9 cellular contexts compared by ENCODE assay signal in genomic region chr1:155079487-155080249, GRCh38. TPM values are rescaled to one million over a fixed set of nuclear protein-coding genes. Genes with fewer than 3 reads are reported as not detected.
DNase-seq lines count a peak whose midpoint lies in the region; ATAC-seq, FAIRE-seq and TF ChIP-seq lines count a peak whose summit lies in the region.
"Had no signal": no experiment of that assay in that cellular context is flagged by ENCODE, and none has a peak within 500 bp of the region (broad histone marks: within the 10 kb centered on the region; RNA-seq: fewer than 3 reads in every experiment).

No MANE protein-coding gene starts in this region.

- TF ChIP-seq RAD21 in SK-N-SH (IDR thresholded peaks at IDR 0.05; ENCODE audit: low read length) = no peak

- TF ChIP-seq EP300 in SK-N-SH (IDR thresholded peaks at IDR 0.05; ENCODE audit: borderline replicate concordance in 1 of 2, low read depth in 1 of 2, low read length in 1 of 2) = no peak

- H2AFZ ChIP-seq in SK-N-SH (ENCODE audit: low read depth) = no peak overlapping the region

- peaks cover 40 to 48% of the 10 kb centered on the region in 2 donors for H3K27me3 Mint-ChIP-seq in stimulated activated naive B cell treated with anti-CD40 and anti-IgM and Interleukin-4, amounts not matched to agents 10 μg/mL and 1 μg/mL and 100 μg/mL, for 72 hours

- H3K27ac ChIP-seq in SK-N-SH (ENCODE audit: low read depth in 2 of 2, low read length in 1 of 2) (peak overlapping the region in 1 of 2 experiments; percentile 71; a peak in 1 of 4 replicates), right cardiac atrium (ENCODE audit: low read length) (no peak overlapping the region)

- H3K4me1 Mint-ChIP-seq in stimulated activated naive B cell treated with anti-CD40 and anti-IgM and Interleukin-4, amounts not matched to agents 10 μg/mL and 1 μg/mL and 100 μg/mL, for 72 hours = peaks cover 40 to 67% of the 10 kb centered on the region in 2 donors

- H3K9me3 ChIP-seq in SK-N-SH (no peaks in the 10 kb centered on the region), right cardiac atrium (ENCODE audit: control insufficient read depth, low read length) (no peaks in the 10 kb centered on the region)

- H3K9me3 Mint-ChIP-seq in stimulated activated naive B cell treated with anti-CD40 and anti-IgM and Interleukin-4, amounts not matched to agents 10 μg/mL and 1 μg/mL and 100 μg/mL, for 72 hours = no peaks in the 10 kb centered on the region

- no peaks in the 10 kb centered on the region for H3K36me3 ChIP-seq in SK-N-SH (replicated peaks in 1 of 2; ENCODE audit: control insufficient read depth in 1 of 2, insufficient read depth in 2 of 2, low read length in 1 of 2)

- 1% methylated on average over 36 of the region's 58 CpGs for WGBS in SK-N-SH (ENCODE audit: low lambda C conversion rate)
- WGBS in right cardiac atrium = under 1% methylated on average over 58 of the region's 58 CpGs

- H3F3A ChIP-seq in SK-N-SH (replicated peaks; ENCODE audit: insufficient read depth) = peaks cover 10% of the 10 kb centered on the region

- H3K27me3 ChIP-seq in SK-N-SH (ENCODE audit: insufficient read depth) (peaks cover 23% of the 10 kb centered on the region), right cardiac atrium (ENCODE audit: control insufficient read depth, insufficient read depth) (no peaks in the 10 kb centered on the region)

- no peak overlapping the region for H3K9ac ChIP-seq in SK-N-SH

- CTCF ChIA-PET in SK-N-SH (lab: Yijun Ruan, JAX) = interaction anchor here (1.0 to 29.9 kb wide), 14 partner anchors 11 to 117 kb away, joined by 3 to 573 read pairs (median 4); partner anchors contain the start of genes ADAM15, DCST1, DCST2 and EFNA4

- TF ChIP-seq CTCF in SK-N-SH (IDR thresholded peaks at IDR 0.05) = no peak

- peaks cover 21 to 23% of the 10 kb centered on the region in 2 experiments; a peak in 3 of 4 replicates for H3K4me1 ChIP-seq in SK-N-SH (ENCODE audit: control insufficient read depth in 1 of 2, insufficient read depth in 2 of 2, low read depth in 1 of 2, low read length in 1 of 2)
- peaks cover 3% of the 10 kb centered on the region for H3K4me1 ChIP-seq in right cardiac atrium (ENCODE audit: control insufficient read depth, insufficient read depth, low read length)

- FAIRE-seq in H54 (lab: Jason Lieb, UNC) = no peak

- no peaks in the 10 kb centered on the region for H3K79me2 ChIP-seq in SK-N-SH (ENCODE audit: insufficient read depth)

- peak overlapping the region; percentile 87 for H3K4me2 ChIP-seq in SK-N-SH

- peaks cover 0 to 1% of the 10 kb centered on the region in 2 donors for H3K36me3 Mint-ChIP-seq in stimulated activated naive B cell treated with anti-CD40 and anti-IgM and Interleukin-4, amounts not matched to agents 10 μg/mL and 1 μg/mL and 100 μg/mL, for 72 hours

- no peak for TF ChIP-seq POLR2A in H54 (IDR thresholded peaks at IDR 0.05; ENCODE audit: low read depth, low read length)

- intact Hi-C loops in right cardiac atrium (cut with DNase I) = loop anchor here in 2 of 4 donors (5.0 to 10.0 kb wide), 2 partner anchors 32 to 525 kb away; partner anchors contain the start of gene UBE2Q1 (in 1 of the 2)

- peak overlapping the region; percentile 81 for H3K4me3 Mint-ChIP-seq in stimulated activated naive B cell treated with anti-CD40 and anti-IgM and Interleukin-4, amounts not matched to agents 10 μg/mL and 1 μg/mL and 100 μg/mL, for 72 hours

- no peaks in the 10 kb centered on the region for H3K9me2 ChIP-seq in SK-N-SH

- POLR2A ChIA-PET in SK-N-SH (lab: Yijun Ruan, JAX) = interaction anchor here (0.5 to 1.9 kb wide), 6 partner anchors 10 to 115 kb away, joined by 3 to 8 read pairs (median 4); partner anchors contain the start of gene ADAM15

- no peaks in the 10 kb centered on the region for H4K20me1 ChIP-seq in SK-N-SH (ENCODE audit: insufficient read depth)

- peak overlapping the region; percentile 55 to 62 for H3K4me3 ChIP-seq in SK-N-SH (ENCODE audit: low read depth in 2 of 2, low read length in 1 of 2)
- peak overlapping the region; percentile 1 for H3K4me3 ChIP-seq in right cardiac atrium (ENCODE audit: low read length)

- DNase-seq in activated CD8-positive, alpha-beta memory T cell treated with anti-CD3 and anti-CD28 coated beads, Interleukin-2, amount 50 U/mL, for 4 hours = peak; percentile 35
- DNase-seq in activated CD8-positive, alpha-beta memory T cell treated with anti-CD3 and anti-CD28 coated beads for 24 hours = no peak
- DNase-seq in SK-N-SH (peak; percentile 75), right cardiac atrium (peak in 2 of 3 donors; percentile 70 to 73), H54 (ENCODE audit: insufficient read length, low spot score) (no peak), HT-29 (ENCODE audit: low spot score) (no peak), glomerular visceral epithelial cell (ENCODE audit: extremely low spot score) (no peak)
- no peak for DNase-seq in stimulated activated naive B cell treated with anti-CD40 and anti-IgM and Interleukin-4, amounts not matched to agents 10 μg/mL and 1 μg/mL and 100 μg/mL, for 72 hours

- no peak for ATAC-seq in right cardiac atrium
- no peak for ATAC-seq in stimulated activated naive B cell treated with anti-CD40 and anti-IgM and Interleukin-4, amounts not matched to agents 10 μg/mL and 1 μg/mL and 100 μg/mL, for 72 hours (replicated peaks)

- H3K27ac Mint-ChIP-seq in stimulated activated naive B cell treated with anti-CD40 and anti-IgM and Interleukin-4, amounts not matched to agents 10 μg/mL and 1 μg/mL and 100 μg/mL, for 72 hours = peak overlapping the region; percentile 60

TF ChIP-seq in SK-N-SH, 30 proteins besides CTCF, POLR2A, EP300 and RAD21:
- TF ChIP-seq GATA2 (CRISPR knock-in tag; IDR thresholded peaks at IDR 0.05) = no peak
- peak; percentile 71; the same call in 1 of the 2 replicates for TF ChIP-seq MXI1 (IDR thresholded peaks at IDR 0.05; ENCODE audit: low read depth, low read length)
- TF ChIP-seq USF1 (IDR thresholded peaks at IDR 0.05; ENCODE audit: borderline replicate concordance, low read depth) = no peak
- no peak for TF ChIP-seq NRF1 (IDR thresholded peaks at IDR 0.05; ENCODE audit: low read depth, low read length)
- 0 out of 2 replicates have a peak, but pooled peaks have one; percentile 46 for TF ChIP-seq EZH2phosphoT487 (IDR thresholded peaks at IDR 0.05; ENCODE audit: borderline replicate concordance, low read depth)

RNA-seq across cellular contexts. Expression of gene EFNA3, which starts 1.0 kb away (rescaled TPM):
- polyA plus RNA-seq in SK-N-SH (2012; rRNA removed) (5.5 and 6.0 TPM in 2 replicates), right cardiac atrium (1.1 TPM)
- polyA plus RNA-seq in SK-N-SH (2012; cell fraction: cytosol; rRNA removed) = 3.2 and 4.5 TPM in 2 replicates
- polyA plus RNA-seq in SK-N-SH (2012; cell fraction: nucleus; rRNA removed) = 4.0 and 4.7 TPM in 2 replicates
- total RNA-seq in right cardiac atrium = 1 to 10 TPM in 3 of 4 donors, under 1 TPM in 1; 0.78 to 1.9 (median 1.2) TPM
- total RNA-seq in HT-29 (2014; rRNA removed; shearing (Covaris generic)) = 2.4 and 3.9 TPM in 2 replicates

RNA-seq across cellular contexts. Expression of gene EFNA4, which starts 16.1 kb away (rescaled TPM):
- 15.9 and 17.7 TPM in 2 replicates for polyA plus RNA-seq in SK-N-SH (2012; rRNA removed)
- polyA plus RNA-seq in SK-N-SH (2012; cell fraction: cytosol; rRNA removed) = 10.7 and 13.4 TPM in 2 replicates
- polyA plus RNA-seq in SK-N-SH (2012; cell fraction: nucleus; rRNA removed) = 13.1 and 14.8 TPM in 2 replicates
- 1 to 10 TPM; 3.3 to 4.2 (median 3.7) TPM for total RNA-seq in right cardiac atrium
- 3.0 TPM for polyA plus RNA-seq in right cardiac atrium
- total RNA-seq in HT-29 (2014; rRNA removed; shearing (Covaris generic)) = 34.6 and 45.0 TPM in 2 replicates

RNA-seq across cellular contexts. Expression of gene ADAM15, which starts 28.6 kb away (rescaled TPM):
- polyA plus RNA-seq in SK-N-SH (2012; rRNA removed) = 60.1 and 64.1 TPM in 2 replicates
- polyA plus RNA-seq in SK-N-SH (2012; cell fraction: cytosol; rRNA removed) = 20.4 and 37.5 TPM in 2 replicates
- 106 and 138 TPM in 2 replicates for polyA plus RNA-seq in SK-N-SH (2012; cell fraction: nucleus; rRNA removed)
- total RNA-seq in right cardiac atrium = 100 to 1,000 TPM in 1 of 4 donors, 10 to 100 TPM in 3; 51.2 to 106 (median 63.6) TPM
- polyA plus RNA-seq in right cardiac atrium = 68.4 TPM
- total RNA-seq in HT-29 (2014; rRNA removed; shearing (Covaris generic)) = 177 and 185 TPM in 2 replicates

RNA-seq across cellular contexts. Expression of gene DCST1, which starts 46.0 kb away (rescaled TPM):
- polyA plus RNA-seq in SK-N-SH (2012; rRNA removed) (not detected in 2 replicates), right cardiac atrium (not detected)
- not detected in 2 replicates for polyA plus RNA-seq in SK-N-SH (2012; cell fraction: cytosol; rRNA removed)
- 0.06 and 0.16 TPM in 2 replicates for polyA plus RNA-seq in SK-N-SH (2012; cell fraction: nucleus; rRNA removed)
- total RNA-seq in right cardiac atrium = not detected
- 0.05 TPM in 1 of 2 replicates, not detected in the other for total RNA-seq in HT-29 (2014; rRNA removed; shearing (Covaris generic))
- total RNA-seq: lung microvascular endothelial cell had no signal

RNA-seq across cellular contexts. Expression of gene DCST2, which starts 46.1 kb away (rescaled TPM):
- 0.76 and 1.1 TPM in 2 replicates for polyA plus RNA-seq in SK-N-SH (2012; rRNA removed)
- 0.13 and 0.31 TPM in 2 replicates for polyA plus RNA-seq in SK-N-SH (2012; cell fraction: cytosol; rRNA removed)
- polyA plus RNA-seq in SK-N-SH (2012; cell fraction: nucleus; rRNA removed) = 8.7 and 9.6 TPM in 2 replicates
- under 1 TPM in 3 of 4 donors, not detected in 1; 0.25 to 0.33 (median 0.32) TPM for total RNA-seq in right cardiac atrium
- polyA plus RNA-seq in right cardiac atrium = 0.23 TPM
- total RNA-seq in HT-29 (2014; rRNA removed; shearing (Covaris generic)) = 0.70 and 3.3 TPM in 2 replicates

Comparison
In these comparisons a context has a peak if more than half of its experiments do, and no peak if none do; other contexts are left out.
1. DNase-seq: peak in activated CD8-positive, alpha-beta memory T cell treated with anti-CD3 and anti-CD28 coated beads, Interleukin-2, amount 50 U/mL, for 4 hours (single experiment), SK-N-SH (single experiment) and right cardiac atrium (2 of 3); none in activated CD8-positive, alpha-beta memory T cell treated with anti-CD3 and anti-CD28 coated beads for 24 hours (single experiment), stimulated activated naive B cell treated with anti-CD40 and anti-IgM and Interleukin-4, amounts not matched to agents 10 μg/mL and 1 μg/mL and 100 μg/mL, for 72 hours (single experiment), H54 (single experiment), HT-29 (single experiment) and glomerular visceral epithelial cell (single experiment).